16 cellular contexts compared by ENCODE assay signal in genomic region chr17:61260061-61260797, GRCh38.
DNase-seq lines count a peak whose midpoint lies in the region; ATAC-seq and TF ChIP-seq lines count a peak whose summit lies in the region.
"Had no signal": no experiment of that assay in that cellular context is flagged by ENCODE, and none has a peak within 500 bp of the region (broad histone marks: within the 10 kb centered on the region; RNA-seq: fewer than 3 reads in every experiment).

No MANE protein-coding gene starts in this region.

- no peak overlapping the region for H3K4me3 Mint-ChIP-seq in activated T-cell treated with anti-CD3 and anti-CD28 coated beads, Interleukin-2, amount 50 U/mL, for 24 hours
- H3K4me3 Mint-ChIP-seq in CD8-positive, alpha-beta T cell = no peak overlapping the region
- H3K4me3 Mint-ChIP-seq: activated CD4-positive, alpha-beta T cell treated with anti-CD3 and anti-CD28 coated beads, Interleukin-2, amount 10 ng/mL, durations not matched to agents 24 days and 14 days; dendritic cell treated with granulocyte-macrophage colony-stimulating factor and Interleukin-4, amounts not matched to agents 40 ng/mL and 50 ng/mL, for 4 days; T-helper 1 cell treated with Interleukin-12 subunit alpha and Interleukin-12 subunit beta and Interleukin-4 antibody, amounts not matched to agents 30 μg/mL and 1 μg/mL, for 36 hours had no signal

- POLR2A ChIA-PET in CD8-positive, alpha-beta T cell (lab: Charles Lee) = no interaction called here

- H3K36me3 Mint-ChIP-seq in activated T-cell treated with anti-CD3 and anti-CD28 coated beads, Interleukin-2, amount 50 U/mL, for 24 hours (ENCODE audit: low read depth) = no peaks in the 10 kb centered on the region
- H3K36me3 Mint-ChIP-seq in CD8-positive, alpha-beta T cell = no peaks in the 10 kb centered on the region

- DNase-seq in ascending aorta (ENCODE audit: low spot score in 2 of 2) = no peak
- peak; percentile 24 for DNase-seq in left cardiac atrium
- DNase-seq in psoas muscle = no peak
- no peak for DNase-seq in activated T-cell treated with anti-CD3 and anti-CD28 coated beads, Interleukin-2, amount 50 U/mL, for 24 hours
- DNase-seq in SKM-1 treated with dmso at 0.1 percent for 144 hours (lab: John Stamatoyannopoulos, UW; ENCODE audit: unreplicated experiment) = no peak
- DNase-seq in CD8-positive, alpha-beta T cell = no peak
- no peak for DNase-seq in effector CD4-positive, alpha-beta T cell
- DNase-seq: activated CD4-positive, alpha-beta T cell treated with anti-CD3 and anti-CD28 coated beads, Interleukin-2, amount 10 ng/mL, durations not matched to agents 24 days and 14 days; DND-41; mammary epithelial cell; NCI-H1930; OCI-M1 had no signal

- no peaks in the 10 kb centered on the region for H3K9me3 Mint-ChIP-seq in activated T-cell treated with anti-CD3 and anti-CD28 coated beads, Interleukin-2, amount 50 U/mL, for 24 hours
- no peaks in the 10 kb centered on the region for H3K9me3 Mint-ChIP-seq in CD8-positive, alpha-beta T cell
- H3K9me3 Mint-ChIP-seq: activated CD4-positive, alpha-beta T cell treated with anti-CD3 and anti-CD28 coated beads, Interleukin-2, amount 10 ng/mL, durations not matched to agents 24 days and 14 days; dendritic cell treated with granulocyte-macrophage colony-stimulating factor and Interleukin-4, amounts not matched to agents 40 ng/mL and 50 ng/mL, for 4 days; T-helper 1 cell treated with Interleukin-12 subunit alpha and Interleukin-12 subunit beta and Interleukin-4 antibody, amounts not matched to agents 30 μg/mL and 1 μg/mL, for 36 hours had no signal

- H3K27me3 ChIP-seq in ACC112 (ENCODE audit: insufficient read depth, low read length) (no peaks in the 10 kb centered on the region), ascending aorta (no peaks in the 10 kb centered on the region), psoas muscle (ENCODE audit: insufficient read depth in 3 of 3, low read length in 2 of 3) (no peaks in the 10 kb centered on the region)
- no peaks in the 10 kb centered on the region for H3K27me3 ChIP-seq in CD8-positive, alpha-beta T cell (ENCODE audit: insufficient read depth, low read length)
- H3K27me3 ChIP-seq: suprapubic skin had no signal

- intact Hi-C loops in ascending aorta (cut with DNase I) (loop anchor here (2.0 kb wide), 1 partner anchor 59 kb away; no protein-coding TSS in a partner anchor), left cardiac atrium (cut with DNase I) (loop anchor here in 1 of 2 donors (5.0 kb wide), 1 partner anchor 52 kb away; no protein-coding TSS in a partner anchor), psoas muscle (cut with DNase I) (no loop called here)
- intact Hi-C loops in CD8-positive, alpha-beta T cell (cut with DNase I, micrococcal nuclease) = no loop called here

- H3K4me1 Mint-ChIP-seq in activated T-cell treated with anti-CD3 and anti-CD28 coated beads, Interleukin-2, amount 50 U/mL, for 24 hours (ENCODE audit: low read depth) = no peaks in the 10 kb centered on the region
- H3K4me1 Mint-ChIP-seq in CD8-positive, alpha-beta T cell (ENCODE audit: low read depth) = no peaks in the 10 kb centered on the region
- H3K4me1 Mint-ChIP-seq: activated CD4-positive, alpha-beta T cell treated with anti-CD3 and anti-CD28 coated beads, Interleukin-2, amount 10 ng/mL, durations not matched to agents 24 days and 14 days had no signal

- no peaks in the 10 kb centered on the region for H3K27me3 Mint-ChIP-seq in activated T-cell treated with anti-CD3 and anti-CD28 coated beads, Interleukin-2, amount 50 U/mL, for 24 hours
- no peaks in the 10 kb centered on the region for H3K27me3 Mint-ChIP-seq in CD8-positive, alpha-beta T cell (ENCODE audit: low read depth)
- H3K27me3 Mint-ChIP-seq: activated CD4-positive, alpha-beta T cell treated with anti-CD3 and anti-CD28 coated beads, Interleukin-2, amount 10 ng/mL, durations not matched to agents 24 days and 14 days; dendritic cell treated with granulocyte-macrophage colony-stimulating factor and Interleukin-4, amounts not matched to agents 40 ng/mL and 50 ng/mL, for 4 days had no signal

- no peaks in the 10 kb centered on the region for H3K9me3 ChIP-seq in ascending aorta
- no peaks in the 10 kb centered on the region for H3K9me3 ChIP-seq in psoas muscle
- H3K9me3 ChIP-seq in CD8-positive, alpha-beta T cell (ENCODE audit: low read length) = no peaks in the 10 kb centered on the region
- H3K9me3 ChIP-seq: suprapubic skin had no signal

- peaks cover 11% of the 10 kb centered on the region for H3K4me1 ChIP-seq in ACC112 (ENCODE audit: control insufficient read depth, insufficient read depth, low read length, unreplicated experiment)
- H3K4me1 ChIP-seq in ascending aorta = peaks cover 0 to 24% of the 10 kb centered on the region in 2 donors
- H3K4me1 ChIP-seq in psoas muscle = peaks cover 20% of the 10 kb centered on the region
- no peaks in the 10 kb centered on the region for H3K4me1 ChIP-seq in CD8-positive, alpha-beta T cell (ENCODE audit: insufficient read depth, low read length)
- H3K4me1 ChIP-seq: suprapubic skin had no signal

- TF ChIP-seq CTCF in ascending aorta (IDR thresholded peaks at IDR 0.05) (no peak), psoas muscle (IDR thresholded peaks at IDR 0.05) (no peak)
- no peak for TF ChIP-seq CTCF in CD8-positive, alpha-beta T cell (IDR thresholded peaks at IDR 0.05)

- H3K27ac Mint-ChIP-seq in activated T-cell treated with anti-CD3 and anti-CD28 coated beads, Interleukin-2, amount 50 U/mL, for 24 hours = no peak overlapping the region
- H3K27ac Mint-ChIP-seq in CD8-positive, alpha-beta T cell = no peak overlapping the region
- H3K27ac Mint-ChIP-seq: activated CD4-positive, alpha-beta T cell treated with anti-CD3 and anti-CD28 coated beads, Interleukin-2, amount 10 ng/mL, durations not matched to agents 24 days and 14 days; dendritic cell treated with granulocyte-macrophage colony-stimulating factor and Interleukin-4, amounts not matched to agents 40 ng/mL and 50 ng/mL, for 4 days; T-helper 1 cell treated with Interleukin-12 subunit alpha and Interleukin-12 subunit beta and Interleukin-4 antibody, amounts not matched to agents 30 μg/mL and 1 μg/mL, for 36 hours had no signal

- ATAC-seq in left cardiac atrium = peak; percentile 76 to 89
- peak; percentile 75 to 97 (median 87) for ATAC-seq in psoas muscle
- ATAC-seq in CD8-positive, alpha-beta T cell = no peak

- H3K36me3 ChIP-seq in ACC112 (ENCODE audit: insufficient read depth, low read length) = no peaks in the 10 kb centered on the region
- H3K36me3 ChIP-seq in ascending aorta = no peaks in the 10 kb centered on the region
- H3K36me3 ChIP-seq in psoas muscle (ENCODE audit: insufficient read depth in 1 of 2, low read depth in 1 of 2) = no peaks in the 10 kb centered on the region
- H3K36me3 ChIP-seq in CD8-positive, alpha-beta T cell (ENCODE audit: insufficient read depth, low read length) = no peaks in the 10 kb centered on the region
- H3K36me3 ChIP-seq: suprapubic skin had no signal

- H3K4me3 ChIP-seq in ACC112 (ENCODE audit: low read depth, low read length) = no peak overlapping the region
- no peak overlapping the region for H3K4me3 ChIP-seq in ascending aorta
- peak overlapping the region; percentile 19 for H3K4me3 ChIP-seq in psoas muscle
- H3K4me3 ChIP-seq in CD8-positive, alpha-beta T cell (ENCODE audit: low read depth, low read length) = no peak overlapping the region
- H3K4me3 ChIP-seq: suprapubic skin had no signal

- WGBS in psoas muscle, 3 donors = 21 to 35% (median 25%) methylated on average over 12 of the region's 12 CpGs

- peak overlapping the region; percentile 26 for H2AFZ ChIP-seq in ACC112 (ENCODE audit: low read length, unreplicated experiment)

- CTCF ChIA-PET in CD8-positive, alpha-beta T cell (lab: Charles Lee) = interaction anchor here (1.1 kb wide), 1 partner anchor 12 kb away, joined by 3 read pairs; no protein-coding TSS in a partner anchor

- peak overlapping the region; percentile 27; the same call in 1 of the 2 replicates for H3K27ac ChIP-seq in ACC112 (ENCODE audit: low read depth, low read length)
- peak overlapping the region; percentile 76 to 79 for H3K27ac ChIP-seq in ascending aorta
- H3K27ac ChIP-seq in psoas muscle = peak overlapping the region; percentile 52
- H3K27ac ChIP-seq in CD8-positive, alpha-beta T cell (ENCODE audit: low read depth, low read length) = no peak overlapping the region

- no peaks in the 10 kb centered on the region for H3K79me2 ChIP-seq in ACC112 (ENCODE audit: control insufficient read depth, insufficient read depth, low read length, unreplicated experiment)
